In the genomic region with DNA sequence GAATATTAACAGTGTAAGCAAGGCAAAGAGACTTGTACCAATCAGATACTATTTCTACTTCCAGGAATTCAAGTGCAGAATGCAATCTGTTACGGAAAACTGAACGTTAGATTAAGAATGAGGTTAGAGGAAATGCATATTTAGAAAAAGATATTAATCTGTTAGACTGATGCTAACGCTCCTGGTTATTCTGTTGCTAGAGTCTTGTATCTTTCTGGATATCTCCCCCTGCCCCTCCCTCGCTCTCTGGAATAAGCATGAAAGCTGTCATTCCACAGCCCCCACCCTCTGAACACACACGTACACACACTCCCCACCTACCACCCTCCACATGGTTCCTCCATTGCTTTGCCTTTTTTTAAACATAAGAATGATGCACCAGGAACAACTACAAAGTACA, we compare ENCODE assay signal across 17 cellular contexts. TPM values are rescaled to one million over a fixed set of nuclear protein-coding genes. Genes with fewer than 3 reads are reported as not detected.
DNase-seq lines count a peak whose midpoint lies in the region; ATAC-seq, FAIRE-seq and TF ChIP-seq lines count a peak whose summit lies in the region.
"Had no signal": no experiment of that assay in that cellular context is flagged by ENCODE, and none has a peak within 500 bp of the region (broad histone marks: within the 10 kb centered on the region; RNA-seq: fewer than 3 reads in every experiment).

No MANE protein-coding gene starts in this region.

- no peak overlapping the region for H2AFZ ChIP-seq in HepG2 (ENCODE audit: low read length)
- H2AFZ ChIP-seq: GM23248 had no signal

- no peaks in the 10 kb centered on the region; the same call in 1 of the 2 replicates for H4K20me1 ChIP-seq in HepG2 (ENCODE audit: insufficient read depth, low read length)

- no TSS peak for BruUV-seq in HepG2 (replicated peaks; lab: Mats Ljungman, UMichigan)

- in situ Hi-C loops in HepG2 (cut with HindIII; ENCODE audit: extremely low pct_ligation_motif_present, low pct_unique_long_range_greater_than_20kb), result no loop called here

- H3K9me3 ChIP-seq in heart right ventricle (no peaks in the 10 kb centered on the region), HepG2 (ENCODE audit: low read length) (no peaks in the 10 kb centered on the region)
- H3K9me3 ChIP-seq: BE2C had no signal

- POLR2A ChIA-PET in HepG2 (lab: Yijun Ruan, JAX), result interaction anchor here (0.7 kb wide), 1 partner anchor 68 kb away, joined by 3 read pairs; no protein-coding TSS in a partner anchor

- no peak overlapping the region for H3K4me2 ChIP-seq in HepG2 (ENCODE audit: low read depth, low read length)

- no peaks in the 10 kb centered on the region for H3K36me3 ChIP-seq in heart right ventricle
- H3K36me3 ChIP-seq in HepG2 (replicated peaks in 1 of 2; ENCODE audit: control insufficient read depth in 1 of 2, insufficient read depth in 2 of 2, low read length in 2 of 2), result peaks cover 0 to 1% of the 10 kb centered on the region in 2 experiments; a peak in 1 of 5 replicates
- H3K36me3 ChIP-seq: BE2C had no signal

- no peak for TF ChIP-seq POLR2A in HepG2 (IDR thresholded peaks at IDR 0.05; ENCODE audit: insufficient read depth in 1 of 2, low read depth in 2 of 2, low read length in 2 of 2)

- no peak overlapping the region for H3K9ac ChIP-seq in HepG2 (ENCODE audit: insufficient read depth, low read depth, low read length)
- H3K9ac ChIP-seq: GM23248 had no signal

- H3K4me1 ChIP-seq in heart right ventricle (peaks cover 0 to 73% (median 26%) of the 10 kb centered on the region in 9 donors), HepG2 (ENCODE audit: insufficient read depth, low read length) (peaks cover 1% of the 10 kb centered on the region)
- H3K4me1 ChIP-seq: BE2C had no signal

- no peak for FAIRE-seq in HepG2 (lab: Jason Lieb, UNC)
- FAIRE-seq: GM12891 had no signal

- no peak for TF ChIP-seq RAD21 in HepG2 (CRISPR knock-in tag; IDR thresholded peaks at IDR 0.05)

- TF ChIP-seq CTCF in heart right ventricle (IDR thresholded peaks at IDR 0.05), result no peak
- TF ChIP-seq CTCF in dorsolateral prefrontal cortex (IDR thresholded peaks at IDR 0.05 in 54 of 56, conservative IDR thresholded peaks at IDR 0.05 in 2 of 56; ENCODE audit: low read depth in 1 of 56, partially characterized antibody in 56 of 56), result no peak
- TF ChIP-seq CTCF in HepG2 (CRISPR knock-in tag; IDR thresholded peaks at IDR 0.05), result no peak

- CTCF ChIA-PET in HepG2 (lab: Yijun Ruan, JAX; ENCODE audit: low intra/inter-chr PET ratio, low total read pairs), result no interaction called here

- intact Hi-C loops in left ventricle myocardium superior (cut with micrococcal nuclease), result no loop called here
- intact Hi-C loops in heart right ventricle (cut with DNase I), result loop anchor here in 1 of 10 donors (10.0 kb wide), 1 partner anchor 57 kb away; no protein-coding TSS in a partner anchor
- intact Hi-C loops in dorsolateral prefrontal cortex (cut with DNase I), result loop anchor here in 1 of 2 donors (10.0 kb wide), 1 partner anchor 303 kb away; no protein-coding TSS in a partner anchor
- intact Hi-C loops in HepG2 (cut with micrococcal nuclease; ENCODE audit: unreplicated experiment), result no loop called here

- WGBS in heart right ventricle, 2 donors, result 34% methylated on average over 5 of the region's 5 CpGs
- 97% methylated on average over 5 of the region's 5 CpGs for WGBS in HepG2 (ENCODE audit: low lambda C conversion rate)

- H3K79me2 ChIP-seq in HepG2 (ENCODE audit: insufficient read depth, low read length), result peaks cover 28% of the 10 kb centered on the region

- H3K27me3 ChIP-seq in heart right ventricle, result no peaks in the 10 kb centered on the region
- H3K27me3 ChIP-seq in dorsolateral prefrontal cortex, result no peaks in the 10 kb centered on the region
- H3K27me3 ChIP-seq in HepG2 (ENCODE audit: control insufficient read depth in 1 of 2, insufficient read depth in 2 of 2, low read length in 2 of 2), result no peaks in the 10 kb centered on the region
- H3K27me3 ChIP-seq: BE2C had no signal

- TF ChIP-seq EP300 in HepG2 (IDR thresholded peaks at IDR 0.05; ENCODE audit: low read depth in 2 of 2, low read length in 2 of 2) (no peak), HepG2 (CRISPR knock-in tag; IDR thresholded peaks at IDR 0.05; ENCODE audit: borderline replicate concordance) (no peak)

- ATAC-seq in left ventricle myocardium superior (peak; percentile 14), heart right ventricle (no peak), HepG2 (no peak)

- H3K4me3 ChIP-seq in heart right ventricle, result no peak overlapping the region
- peak overlapping the region in 34 of 59 donors; percentile 2 to 52 (median 24) for H3K4me3 ChIP-seq in dorsolateral prefrontal cortex
- H3K4me3 ChIP-seq in HepG2 (replicated peaks in 1 of 3; ENCODE audit: insufficient read depth in 1 of 3, low read depth in 2 of 3, low read length in 3 of 3), result no peak overlapping the region
- H3K4me3 ChIP-seq: GM23248 had no signal

- DNase-seq in left ventricle myocardium superior, result no peak
- DNase-seq in heart right ventricle, result no peak
- no peak for DNase-seq in dorsolateral prefrontal cortex
- no peak for DNase-seq in substantia nigra (lab: John Stamatoyannopoulos, UW)
- DNase-seq in islet precursor cell, result no peak
- no peak for DNase-seq in HepG2 (ENCODE audit: low spot score)
- no peak for DNase-seq in NOMO-1 (lab: John Stamatoyannopoulos, UW; ENCODE audit: unreplicated experiment in 2 of 2)
- DNase-seq: BE2C; CD4-positive, alpha-beta memory T cell; DMS153; DMS79 treated with DMSO at 0.1 percent for 48 hours; EL; GM23248 had no signal

- H3K27ac ChIP-seq in heart right ventricle (peak overlapping the region in 4 of 10 donors; percentile 36 to 41 (median 38)), dorsolateral prefrontal cortex (peak overlapping the region in 43 of 59 donors; percentile 2 to 92 (median 69)), substantia nigra (ENCODE audit: low read depth, low read length, poor library complexity, severe bottlenecking) (peak overlapping the region; percentile 28), HepG2 (ENCODE audit: extremely low read length, insufficient read depth, low read length) (no peak overlapping the region)
- H3K27ac ChIP-seq: C4-2B, GM23248 had no signal

TF ChIP-seq in HepG2, 621 proteins besides CTCF, POLR2A, EP300 and RAD21 (continues in another document):
- TF ChIP-seq SMAD3 (CRISPR knock-in tag; IDR thresholded peaks at IDR 0.05) (no peak), ZNF333 (CRISPR knock-in tag; IDR thresholded peaks at IDR 0.05; ENCODE audit: borderline replicate concordance) (no peak)
- TF ChIP-seq, protein P1, sequence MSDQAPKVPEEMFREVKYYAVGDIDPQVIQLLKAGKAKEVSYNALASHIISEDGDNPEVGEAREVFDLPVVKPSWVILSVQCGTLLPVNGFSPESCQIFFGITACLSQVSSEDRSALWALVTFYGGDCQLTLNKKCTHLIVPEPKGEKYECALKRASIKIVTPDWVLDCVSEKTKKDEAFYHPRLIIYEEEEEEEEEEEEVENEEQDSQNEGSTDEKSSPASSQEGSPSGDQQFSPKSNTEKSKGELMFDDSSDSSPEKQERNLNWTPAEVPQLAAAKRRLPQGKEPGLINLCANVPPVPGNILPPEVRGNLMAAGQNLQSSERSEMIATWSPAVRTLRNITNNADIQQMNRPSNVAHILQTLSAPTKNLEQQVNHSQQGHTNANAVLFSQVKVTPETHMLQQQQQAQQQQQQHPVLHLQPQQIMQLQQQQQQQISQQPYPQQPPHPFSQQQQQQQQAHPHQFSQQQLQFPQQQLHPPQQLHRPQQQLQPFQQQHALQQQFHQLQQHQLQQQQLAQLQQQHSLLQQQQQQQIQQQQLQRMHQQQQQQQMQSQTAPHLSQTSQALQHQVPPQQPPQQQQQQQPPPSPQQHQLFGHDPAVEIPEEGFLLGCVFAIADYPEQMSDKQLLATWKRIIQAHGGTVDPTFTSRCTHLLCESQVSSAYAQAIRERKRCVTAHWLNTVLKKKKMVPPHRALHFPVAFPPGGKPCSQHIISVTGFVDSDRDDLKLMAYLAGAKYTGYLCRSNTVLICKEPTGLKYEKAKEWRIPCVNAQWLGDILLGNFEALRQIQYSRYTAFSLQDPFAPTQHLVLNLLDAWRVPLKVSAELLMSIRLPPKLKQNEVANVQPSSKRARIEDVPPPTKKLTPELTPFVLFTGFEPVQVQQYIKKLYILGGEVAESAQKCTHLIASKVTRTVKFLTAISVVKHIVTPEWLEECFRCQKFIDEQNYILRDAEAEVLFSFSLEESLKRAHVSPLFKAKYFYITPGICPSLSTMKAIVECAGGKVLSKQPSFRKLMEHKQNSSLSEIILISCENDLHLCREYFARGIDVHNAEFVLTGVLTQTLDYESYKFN (CRISPR knock-in tag; conservative IDR thresholded peaks at IDR 0.05), result no peak

RNA-seq across cellular contexts. Expression of a gene that starts 24.1 kb away (rescaled TPM):
- total RNA-seq in left ventricle myocardium superior (16.6 TPM), heart right ventricle (10 to 100 TPM in 9 of 10 donors, 1 to 10 TPM in 1; 10.0 to 17.0 (median 12.2) TPM), dorsolateral prefrontal cortex (10 to 100 TPM in 119 of 120 experiments, 1 to 10 TPM in 1; 8.8 to 29.6 (median 19.1) TPM), HepG2 (2016; rRNA removed; fragmentation: Illumina TruSeq; extraction: Trizol) (6.6 and 11.6 TPM in 2 replicates)
- polyA plus RNA-seq in heart right ventricle (1 to 10 TPM; 2.1 to 7.2 TPM), HepG2 (2011; rRNA removed) (5.3 and 6.7 TPM in 2 replicates)
- 0.81 and 1.4 TPM in 2 replicates for total RNA-seq in HepG2 (2016; cell fraction: cytosol; rRNA removed; fragmentation: Illumina TruSeq; extraction: Trizol; ENCODE audit: low read depth)
- 6.1 and 11.5 TPM in 2 replicates for total RNA-seq in HepG2 (2016; cell fraction: insoluble cytoplasmic fraction; rRNA removed; fragmentation: Illumina TruSeq; extraction: Trizol)
- total RNA-seq in HepG2 (2016; cell fraction: membrane; rRNA removed; fragmentation: Illumina TruSeq; extraction: Trizol), result 3.7 and 3.9 TPM in 2 replicates
- 13.5 and 18.6 TPM in 2 replicates for total RNA-seq in HepG2 (2016; cell fraction: nucleus; rRNA removed; fragmentation: Illumina TruSeq; extraction: Trizol)
- polyA plus RNA-seq in HepG2 (2011; cell fraction: cytosol; rRNA removed), result 2.8 and 3.5 TPM in 2 replicates
- polyA plus RNA-seq in HepG2 (2011; cell fraction: nucleus; rRNA removed), result 8.1 and 9.8 TPM in 2 replicates
- 5.9 and 7.7 TPM in 2 replicates for polyA plus RNA-seq in HepG2 (2012)
- 0.47 and 0.76 TPM in 2 replicates for polyA plus RNA-seq in HepG2 (2016; cell fraction: cytosol; fragmentation: Illumina TruSeq; extraction: Trizol; ENCODE audit: low read depth)
- 6.4 and 6.6 TPM in 2 replicates for polyA plus RNA-seq in HepG2 (2016; cell fraction: insoluble cytoplasmic fraction; fragmentation: Illumina TruSeq; extraction: Trizol; ENCODE audit: low read depth)
- 1.2 and 1.3 TPM in 2 replicates for polyA plus RNA-seq in HepG2 (2016; cell fraction: membrane; fragmentation: Illumina TruSeq; extraction: Trizol; ENCODE audit: low read depth)
- polyA plus RNA-seq in HepG2 (2016; cell fraction: nucleus; fragmentation: Illumina TruSeq; extraction: Trizol; ENCODE audit: insufficient read depth, low read depth), result 12.1 and 13.6 TPM in 2 replicates
- 6.0 and 12.1 TPM in 2 replicates for polyA minus RNA-seq in HepG2 (2011; rRNA and poly(A)+ RNA removed; ENCODE audit: low replicate concordance)
- 6.7 TPM in 2 replicates for polyA minus RNA-seq in HepG2 (2011; cell fraction: cytosol; rRNA and poly(A)+ RNA removed)
- polyA minus RNA-seq in HepG2 (2011; cell fraction: nucleus; rRNA and poly(A)+ RNA removed), result 21.6 and 30.1 TPM in 2 replicates
- total RNA-seq: CD4-positive, alpha-beta memory T cell; HT-29 had no signal
- polyA plus RNA-seq: CD4-positive, alpha-beta memory T cell; IgD-negative memory B cell had no signal

Comparison
In these comparisons a context has a peak if more than half of its experiments do, and no peak if none do; other contexts are left out.
1. H3K4me3 ChIP-seq: peak in dorsolateral prefrontal cortex (34 of 59); none in heart right ventricle (0 of 10) and HepG2 (0 of 3).